23 cellular contexts compared by ENCODE assay signal in the genomic region with DNA sequence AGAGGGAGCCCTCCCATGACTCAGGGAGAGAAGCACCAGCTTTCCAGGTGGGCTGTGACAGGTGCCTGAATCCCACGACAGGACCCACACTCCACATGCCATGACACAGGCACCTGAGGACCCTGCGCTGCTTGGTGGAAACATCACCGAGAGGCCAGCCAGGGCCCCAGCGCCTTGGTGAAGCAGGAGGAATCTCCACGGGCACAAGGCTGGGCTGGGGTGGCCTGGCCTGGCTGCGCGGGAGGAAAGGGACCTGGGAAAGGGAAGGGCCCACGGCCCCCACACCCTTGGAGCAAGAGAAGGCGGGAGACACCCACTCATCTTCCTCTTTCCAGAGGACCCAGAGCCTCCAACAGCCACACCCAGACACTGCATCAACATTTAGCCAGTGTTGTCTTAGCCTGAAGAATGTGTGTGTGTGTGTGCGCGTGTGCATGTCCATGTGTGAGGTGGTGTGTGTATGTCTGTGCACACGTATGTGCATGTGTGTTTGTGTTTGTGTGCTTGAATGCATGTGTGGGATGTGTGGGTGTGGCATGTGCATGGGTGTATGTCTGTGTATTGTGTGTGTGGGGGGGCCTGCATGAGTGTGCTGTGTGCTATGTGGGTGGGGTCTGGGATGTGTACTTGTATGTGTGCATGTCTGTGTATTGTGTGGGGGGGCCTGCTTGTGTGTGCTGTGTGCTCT. TPM values are rescaled to one million over a fixed set of nuclear protein-coding genes. Genes with fewer than 3 reads are reported as not detected.
DNase-seq lines count a peak whose midpoint lies in the region; ATAC-seq, FAIRE-seq and TF ChIP-seq lines count a peak whose summit lies in the region.
"Had no signal": no experiment of that assay in that cellular context is flagged by ENCODE, and none has a peak within 500 bp of the region (broad histone marks: within the 10 kb centered on the region; RNA-seq: fewer than 3 reads in every experiment).

No MANE protein-coding gene starts in this region.

- no peak for TF ChIP-seq CTCF in HepG2 (CRISPR knock-in tag; IDR thresholded peaks at IDR 0.05)
- TF ChIP-seq CTCF in right lobe of liver (IDR thresholded peaks at IDR 0.05): no peak
- TF ChIP-seq CTCF in bronchial epithelial cell (IDR thresholded peaks at IDR 0.05; ENCODE audit: insufficient read depth, low read length, severe bottlenecking): no peak
- no peak for TF ChIP-seq CTCF in kidney (IDR thresholded peaks at IDR 0.05; ENCODE audit: borderline replicate concordance, extremely low read depth, insufficient read depth)

- H3K9me3 ChIP-seq in HepG2 (ENCODE audit: low read length): no peaks in the 10 kb centered on the region
- H3K9me3 ChIP-seq in right lobe of liver: no peaks in the 10 kb centered on the region
- no peaks in the 10 kb centered on the region for H3K9me3 ChIP-seq in kidney (ENCODE audit: control insufficient read depth in 1 of 2, low read length in 2 of 2)
- H3K9me3 ChIP-seq: Caco-2, MG63, SJSA1 had no signal

- POLR2A ChIA-PET in HepG2 (lab: Yijun Ruan, JAX): no interaction called here

- peaks cover 9 to 63% of the 10 kb centered on the region in 2 experiments; a peak in 4 of 5 replicates for H3K27me3 ChIP-seq in HepG2 (ENCODE audit: control insufficient read depth in 1 of 2, insufficient read depth in 2 of 2, low read length in 2 of 2)
- H3K27me3 ChIP-seq in right lobe of liver: no peaks in the 10 kb centered on the region
- H3K27me3 ChIP-seq in bronchial epithelial cell (ENCODE audit: control insufficient read depth, insufficient read depth, low read length): no peaks in the 10 kb centered on the region
- H3K27me3 ChIP-seq: MG63 had no signal

- WGBS in HepG2 (ENCODE audit: low lambda C conversion rate): 56% methylated on average over 6 of the region's 12 CpGs
- WGBS in right lobe of liver (ENCODE audit: insufficient coverage, low coverage, low lambda C conversion rate, missing lambda C conversion rate): 55% methylated on average over 5 of the region's 12 CpGs

- no peak overlapping the region for H3K4me3 ChIP-seq in HepG2 (replicated peaks in 1 of 3; ENCODE audit: insufficient read depth in 1 of 3, low read depth in 2 of 3, low read length in 3 of 3)
- H3K4me3 ChIP-seq in right lobe of liver: no peak overlapping the region
- H3K4me3 ChIP-seq in bronchial epithelial cell (ENCODE audit: low read depth, low read length): no peak overlapping the region
- no peak overlapping the region for H3K4me3 ChIP-seq in kidney (ENCODE audit: low read length in 2 of 2)
- H3K4me3 ChIP-seq: MG63, SJSA1 had no signal

- H3K79me2 ChIP-seq in HepG2 (ENCODE audit: insufficient read depth, low read length): no peaks in the 10 kb centered on the region

- H3K4me2 ChIP-seq in HepG2 (ENCODE audit: low read depth, low read length): no peak overlapping the region

- DNase-seq in HepG2 (ENCODE audit: low spot score): no peak
- no peak for DNase-seq in right lobe of liver
- no peak for DNase-seq in bronchial epithelial cell (ENCODE audit: low read depth)
- peak; percentile 72 for DNase-seq in kidney
- no peak for DNase-seq in NCI-H2171 treated with DMSO at 0.1 percent for 48 hours (lab: John Stamatoyannopoulos, UW)
- DNase-seq: Caco-2; CD8-positive, alpha-beta T cell; KG1; MG63; NCI-H1105 treated with DMSO at 0.1 percent for 48 hours; NCI-H146; NCI-H2029; NCI-H446 treated with DMSO at 0.1 percent for 48 hours; NCI-H526; NK-92 treated with Interleukin-12 subunit alpha and Interleukin-12 subunit beta, amount 100 ng/mL, for 24 hours; PC-3 had no signal

- TF ChIP-seq POLR2A in HepG2 (IDR thresholded peaks at IDR 0.05; ENCODE audit: insufficient read depth in 1 of 2, low read depth in 2 of 2, low read length in 2 of 2) (no peak), right lobe of liver (IDR thresholded peaks at IDR 0.05) (no peak)

- no TSS peak for BruUV-seq in HepG2 (replicated peaks; lab: Mats Ljungman, UMichigan)

- peaks cover 11% of the 10 kb centered on the region for H3K4me1 ChIP-seq in HepG2 (ENCODE audit: insufficient read depth, low read length)
- no peaks in the 10 kb centered on the region for H3K4me1 ChIP-seq in right lobe of liver
- no peaks in the 10 kb centered on the region for H3K4me1 ChIP-seq in kidney (ENCODE audit: control insufficient read depth in 1 of 2, insufficient read depth in 1 of 2, low read depth in 1 of 2, low read length in 2 of 2)
- H3K4me1 ChIP-seq: Caco-2 had no signal

- in situ Hi-C loops in HepG2 (cut with HindIII; ENCODE audit: extremely low pct_ligation_motif_present, low pct_unique_long_range_greater_than_20kb): no loop called here

- H3K9ac ChIP-seq in HepG2 (ENCODE audit: insufficient read depth, low read depth, low read length) (no peak overlapping the region), kidney (ENCODE audit: low read length in 2 of 2) (no peak overlapping the region)

- FAIRE-seq in HepG2 (lab: Jason Lieb, UNC): no peak
- peak; percentile 81 for FAIRE-seq in bronchial epithelial cell (lab: Jason Lieb, UNC)
- no peak for FAIRE-seq in kidney (lab: Jason Lieb, UNC)
- FAIRE-seq: G401.6, H54 had no signal

- ATAC-seq in HepG2 (no peak), right lobe of liver (no peak), HG03159 (IDR thresholded peaks at IDR 0.05; ENCODE audit: unreplicated experiment) (no peak), HG03520 (IDR thresholded peaks at IDR 0.05; ENCODE audit: unreplicated experiment) (no peak)
- ATAC-seq: CD8-positive, alpha-beta T cell; PC-3 had no signal

- H4K20me1 ChIP-seq in HepG2 (ENCODE audit: insufficient read depth, low read length): no peaks in the 10 kb centered on the region

- H3K36me3 ChIP-seq in HepG2 (replicated peaks in 1 of 2; ENCODE audit: control insufficient read depth in 1 of 2, insufficient read depth in 2 of 2, low read length in 2 of 2) (no peaks in the 10 kb centered on the region), right lobe of liver (no peaks in the 10 kb centered on the region), bronchial epithelial cell (ENCODE audit: control insufficient read depth, insufficient read depth, low read length) (no peaks in the 10 kb centered on the region), kidney (ENCODE audit: control insufficient read depth in 1 of 2, insufficient read depth in 2 of 2, low read length in 2 of 2) (no peaks in the 10 kb centered on the region)
- H3K36me3 ChIP-seq: MG63, SJSA1 had no signal

- intact Hi-C loops in HepG2 (cut with micrococcal nuclease; ENCODE audit: unreplicated experiment) (loop anchor here (10.0 kb wide), 1 partner anchor 212 kb away; no protein-coding TSS in a partner anchor), right lobe of liver (cut with DNase I) (no loop called here), kidney (cut with DNase I) (no loop called here)

- H2AFZ ChIP-seq in HepG2 (ENCODE audit: low read length): no peak overlapping the region

- no peak for TF ChIP-seq RAD21 in HepG2 (CRISPR knock-in tag; IDR thresholded peaks at IDR 0.05)

- no peak overlapping the region for H3K27ac ChIP-seq in HepG2 (ENCODE audit: extremely low read length, insufficient read depth, low read length)
- no peak overlapping the region for H3K27ac ChIP-seq in right lobe of liver
- H3K27ac ChIP-seq in kidney (ENCODE audit: low read depth in 2 of 2, low read length in 2 of 2): no peak overlapping the region
- H3K27ac ChIP-seq: SJSA1 had no signal

- CTCF ChIA-PET in HepG2 (lab: Yijun Ruan, JAX; ENCODE audit: low intra/inter-chr PET ratio, low total read pairs): no interaction called here

- TF ChIP-seq EP300 in HepG2 (IDR thresholded peaks at IDR 0.05; ENCODE audit: low read depth in 2 of 2, low read length in 2 of 2): no peak
- TF ChIP-seq EP300 in HepG2 (CRISPR knock-in tag; IDR thresholded peaks at IDR 0.05; ENCODE audit: borderline replicate concordance): no peak

RNA-seq across cellular contexts. Expression of a gene that starts 6.3 kb away (rescaled TPM):
- total RNA-seq in HepG2 (2016; rRNA removed; fragmentation: Illumina TruSeq; extraction: Trizol): not detected in 2 replicates
- not detected in 2 replicates for total RNA-seq in HepG2 (2016; cell fraction: cytosol; rRNA removed; fragmentation: Illumina TruSeq; extraction: Trizol; ENCODE audit: low read depth)
- not detected in 2 replicates for total RNA-seq in HepG2 (2016; cell fraction: insoluble cytoplasmic fraction; rRNA removed; fragmentation: Illumina TruSeq; extraction: Trizol)
- not detected in 2 replicates for total RNA-seq in HepG2 (2016; cell fraction: membrane; rRNA removed; fragmentation: Illumina TruSeq; extraction: Trizol)
- not detected in 2 replicates for total RNA-seq in HepG2 (2016; cell fraction: nucleus; rRNA removed; fragmentation: Illumina TruSeq; extraction: Trizol)
- not detected in 2 replicates for polyA plus RNA-seq in HepG2 (2011; rRNA removed)
- not detected in 2 replicates for polyA plus RNA-seq in HepG2 (2011; cell fraction: cytosol; rRNA removed)
- polyA plus RNA-seq in HepG2 (2011; cell fraction: nucleus; rRNA removed): not detected in 2 replicates
- not detected in 2 replicates for polyA plus RNA-seq in HepG2 (2012)
- polyA plus RNA-seq in HepG2 (2016; cell fraction: cytosol; fragmentation: Illumina TruSeq; extraction: Trizol; ENCODE audit: low read depth): not detected in 2 replicates
- polyA plus RNA-seq in HepG2 (2016; cell fraction: insoluble cytoplasmic fraction; fragmentation: Illumina TruSeq; extraction: Trizol; ENCODE audit: low read depth): not detected in 2 replicates
- polyA plus RNA-seq in HepG2 (2016; cell fraction: membrane; fragmentation: Illumina TruSeq; extraction: Trizol; ENCODE audit: low read depth): not detected in 2 replicates
- polyA plus RNA-seq in HepG2 (2016; cell fraction: nucleus; fragmentation: Illumina TruSeq; extraction: Trizol; ENCODE audit: insufficient read depth, low read depth): not detected in 2 replicates
- not detected in 2 replicates for polyA minus RNA-seq in HepG2 (2011; rRNA and poly(A)+ RNA removed; ENCODE audit: low replicate concordance)
- not detected in 2 replicates for polyA minus RNA-seq in HepG2 (2011; cell fraction: cytosol; rRNA and poly(A)+ RNA removed)
- polyA minus RNA-seq in HepG2 (2011; cell fraction: nucleus; rRNA and poly(A)+ RNA removed): not detected in 2 replicates
- total RNA-seq in right lobe of liver: not detected
- not detected in 2 replicates for total RNA-seq in bronchial epithelial cell
- total RNA-seq in kidney: 4.6 TPM
- 1.5 TPM for polyA plus RNA-seq in kidney (ENCODE audit: insufficient read depth, low read depth, low replicate concordance)
- total RNA-seq: A673; Caco-2; CD8-positive, alpha-beta T cell; HT1080; PC-3; SJSA1 had no signal

RNA-seq across cellular contexts. Expression of a gene that starts 10.6 kb away (rescaled TPM):
- 180 and 208 TPM in 2 replicates for total RNA-seq in HepG2 (2016; rRNA removed; fragmentation: Illumina TruSeq; extraction: Trizol)
- 188 and 216 TPM in 2 replicates for total RNA-seq in HepG2 (2016; cell fraction: cytosol; rRNA removed; fragmentation: Illumina TruSeq; extraction: Trizol; ENCODE audit: low read depth)
- 189 and 214 TPM in 2 replicates for total RNA-seq in HepG2 (2016; cell fraction: insoluble cytoplasmic fraction; rRNA removed; fragmentation: Illumina TruSeq; extraction: Trizol)
- 299 and 318 TPM in 2 replicates for total RNA-seq in HepG2 (2016; cell fraction: membrane; rRNA removed; fragmentation: Illumina TruSeq; extraction: Trizol)
- total RNA-seq in HepG2 (2016; cell fraction: nucleus; rRNA removed; fragmentation: Illumina TruSeq; extraction: Trizol): 64.4 and 66.4 TPM in 2 replicates
- 201 and 247 TPM in 2 replicates for polyA plus RNA-seq in HepG2 (2011; rRNA removed)
- 164 and 244 TPM in 2 replicates for polyA plus RNA-seq in HepG2 (2011; cell fraction: cytosol; rRNA removed)
- 49.8 and 53.2 TPM in 2 replicates for polyA plus RNA-seq in HepG2 (2011; cell fraction: nucleus; rRNA removed)
- polyA plus RNA-seq in HepG2 (2012): 152 and 161 TPM in 2 replicates
- polyA plus RNA-seq in HepG2 (2016; cell fraction: cytosol; fragmentation: Illumina TruSeq; extraction: Trizol; ENCODE audit: low read depth): 255 and 315 TPM in 2 replicates
- 244 and 258 TPM in 2 replicates for polyA plus RNA-seq in HepG2 (2016; cell fraction: insoluble cytoplasmic fraction; fragmentation: Illumina TruSeq; extraction: Trizol; ENCODE audit: low read depth)
- 282 and 350 TPM in 2 replicates for polyA plus RNA-seq in HepG2 (2016; cell fraction: membrane; fragmentation: Illumina TruSeq; extraction: Trizol; ENCODE audit: low read depth)
- polyA plus RNA-seq in HepG2 (2016; cell fraction: nucleus; fragmentation: Illumina TruSeq; extraction: Trizol; ENCODE audit: insufficient read depth, low read depth): 132 TPM in 2 replicates
- polyA minus RNA-seq in HepG2 (2011; rRNA and poly(A)+ RNA removed; ENCODE audit: low replicate concordance): 8.8 and 17.6 TPM in 2 replicates
- polyA minus RNA-seq in HepG2 (2011; cell fraction: cytosol; rRNA and poly(A)+ RNA removed): 12.1 and 20.3 TPM in 2 replicates
- 16.9 and 20.1 TPM in 2 replicates for polyA minus RNA-seq in HepG2 (2011; cell fraction: nucleus; rRNA and poly(A)+ RNA removed)
- 10 to 100 TPM; 33.1 to 66.1 (median 45.8) TPM for total RNA-seq in right lobe of liver
- 35.0 and 79.2 TPM in 2 replicates for total RNA-seq in bronchial epithelial cell
- 119 TPM for total RNA-seq in kidney
- 310 TPM for polyA plus RNA-seq in kidney (ENCODE audit: insufficient read depth, low read depth, low replicate concordance)
